ENCODE assay signal across 16 cellular contexts in genomic region chr2:181526014-181526413, GRCh38.
"Had no signal": no experiment of that assay in that cellular context is flagged by ENCODE, and none has a peak within 500 bp of the region (broad histone marks: within the 10 kb centered on the region; RNA-seq: fewer than 3 reads in every experiment).

No MANE protein-coding gene starts in this region.

- ATAC-seq: naive thymus-derived CD8-positive, alpha-beta T cell; T-cell had no signal

- H3K9me3 Mint-ChIP-seq: activated B cell treated with CpG ODN at 0.5 μM for 24 hours; activated naive CD8-positive, alpha-beta T cell treated with anti-CD3 and anti-CD28 coated beads, Interleukin-2, amount 10 ng/mL, durations not matched to agents 7 days and 5 days; naive thymus-derived CD8-positive, alpha-beta T cell; T-cell; T-helper 2 cell treated with Interferon-gamma antibody and Interleukin-4, amounts not matched to agents 5 μg/mL and 100 μg/mL, for 36 hours had no signal

- DNase-seq: activated B cell treated with CpG ODN at 0.5 μM for 24 hours; activated CD4-positive, alpha-beta T cell treated with anti-CD3 and anti-CD28 coated beads, Interleukin-2, amount 50 U/mL, for 1 hour; activated naive CD4-positive, alpha-beta T cell; activated naive CD8-positive, alpha-beta T cell treated with anti-CD3 and anti-CD28 coated beads, Interleukin-2, amount 10 ng/mL, durations not matched to agents 7 days and 5 days; activated T-cell treated with anti-CD3 and anti-CD28 coated beads, Interleukin-2, amount 50 U/mL, for 1 hour; brain microvascular endothelial cell; caudate nucleus; head of caudate nucleus; hippocampal formation; midbrain; naive thymus-derived CD8-positive, alpha-beta T cell; stimulated activated CD4-positive, alpha-beta T cell treated with anti-CD3 and anti-CD28 coated beads, Interleukin-15, amount 100 ng/mL, for 24 hours; stimulated activated CD4-positive, alpha-beta T cell treated with anti-CD3 and anti-CD28 coated beads, Interleukin-2, amount 100 ng/mL, for 24 hours; stimulated activated naive CD4-positive, alpha-beta T cell treated with Interleukin-2 at 50 U/mL for 16 hours; T-cell had no signal

- H3K4me3 Mint-ChIP-seq: activated B cell treated with CpG ODN at 0.5 μM for 24 hours; activated naive CD8-positive, alpha-beta T cell treated with anti-CD3 and anti-CD28 coated beads, Interleukin-2, amount 10 ng/mL, durations not matched to agents 7 days and 5 days; naive thymus-derived CD8-positive, alpha-beta T cell; T-cell; T-helper 2 cell treated with Interferon-gamma antibody and Interleukin-4, amounts not matched to agents 5 μg/mL and 100 μg/mL, for 36 hours had no signal

- H3K4me1 Mint-ChIP-seq: activated B cell treated with CpG ODN at 0.5 μM for 24 hours; activated naive CD8-positive, alpha-beta T cell treated with anti-CD3 and anti-CD28 coated beads, Interleukin-2, amount 10 ng/mL, durations not matched to agents 7 days and 5 days; T-cell had no signal

- H3K27ac Mint-ChIP-seq: activated naive CD8-positive, alpha-beta T cell treated with anti-CD3 and anti-CD28 coated beads, Interleukin-2, amount 10 ng/mL, durations not matched to agents 7 days and 5 days had no signal

- H3K27me3 Mint-ChIP-seq: activated B cell treated with CpG ODN at 0.5 μM for 24 hours; activated naive CD8-positive, alpha-beta T cell treated with anti-CD3 and anti-CD28 coated beads, Interleukin-2, amount 10 ng/mL, durations not matched to agents 7 days and 5 days; naive thymus-derived CD8-positive, alpha-beta T cell; T-cell had no signal
